29 cellular contexts compared by ENCODE assay signal in genomic region chr12:9911708-9912107, GRCh38. TPM values are rescaled to one million over a fixed set of nuclear protein-coding genes. Genes with fewer than 3 reads are reported as not detected.
"Had no signal": no experiment of that assay in that cellular context is flagged by ENCODE, and none has a peak within 500 bp of the region (broad histone marks: within the 10 kb centered on the region; RNA-seq: fewer than 3 reads in every experiment).

No MANE protein-coding gene starts in this region.

- H3K27me3 ChIP-seq: adrenal gland, brain microvascular endothelial cell, SJCRH30 had no signal

- H3K27ac Mint-ChIP-seq: activated CD4-positive, alpha-beta T cell treated with anti-CD3 and anti-CD28 coated beads, Interleukin-2, amount 10 ng/mL, durations not matched to agents 24 days and 14 days; activated naive CD4-positive, alpha-beta T cell treated with anti-CD3 and anti-CD28 coated beads for 36 hours; activated T-helper 1 cell treated with anti-CD3 and anti-CD28 coated beads, Interleukin-12 subunit alpha, Interleukin-12 subunit beta, Interleukin-2, Interleukin-4 antibody, amounts not matched to agents 30 ng/mL and 10 ng/mL and 1 ng/mL, durations not matched to agents 14 hours and 24 hours and 36 hours had no signal

- H3K4me3 ChIP-seq: adrenal gland, SJCRH30, SK-N-MC had no signal

- H3K4me1 ChIP-seq: adrenal gland, SJCRH30 had no signal

- H3K27ac ChIP-seq: adrenal gland, brain microvascular endothelial cell, KMS-11, SJCRH30, SK-N-MC, WERI-Rb-1 had no signal

- H3K36me3 ChIP-seq: adrenal gland, brain microvascular endothelial cell, SJCRH30, WERI-Rb-1 had no signal

- DNase-seq: activated CD4-positive, alpha-beta T cell treated with anti-CD3 and anti-CD28 coated beads, Interleukin-2, amount 10 ng/mL, durations not matched to agents 24 days and 14 days; activated CD4-positive, alpha-beta T cell treated with anti-CD3 and anti-CD28 coated beads, Interleukin-2, amount 50 U/mL, for 4 hours; activated CD8-positive, alpha-beta memory T cell treated with anti-CD3 and anti-CD28 coated beads, Interleukin-2, amount 50 U/mL, for 4 hours; activated gamma-delta T cell treated with Interleukin-2 at 50 U/mL for 16 hours; activated naive CD4-positive, alpha-beta T cell treated with anti-CD3 and anti-CD28 coated beads for 36 hours; activated T-cell treated with anti-CD3 and anti-CD28 coated beads for 4 hours; activated T-cell treated with anti-CD3 and anti-CD28 coated beads, Interleukin-2, amount 50 U/mL, for 4 hours; adrenal gland; brain microvascular endothelial cell; NCI-H1105; NCI-H1417 treated with DMSO at 0.1 percent for 48 hours; NCI-H187 treated with DMSO at 0.1 percent for 48 hours; NCI-H2081; NCI-H345; NCI-H524 treated with DMSO at 0.1 percent for 48 hours; SHP77; SJCRH30; T1000; WERI-Rb-1 had no signal

- H3K9ac ChIP-seq: KMS-11 had no signal

- H3K4me3 Mint-ChIP-seq: activated CD4-positive, alpha-beta T cell treated with anti-CD3 and anti-CD28 coated beads, Interleukin-2, amount 10 ng/mL, durations not matched to agents 24 days and 14 days; activated naive CD4-positive, alpha-beta T cell treated with anti-CD3 and anti-CD28 coated beads for 36 hours; activated T-cell treated with anti-CD3 and anti-CD28 coated beads, Interleukin-2, amount 50 U/mL, for 4 hours; activated T-helper 1 cell treated with anti-CD3 and anti-CD28 coated beads, Interleukin-12 subunit alpha, Interleukin-12 subunit beta, Interleukin-2, Interleukin-4 antibody, amounts not matched to agents 30 ng/mL and 10 ng/mL and 1 ng/mL, durations not matched to agents 14 hours and 24 hours and 36 hours had no signal

- H3K4me2 ChIP-seq: KMS-11 had no signal

- ATAC-seq: activated naive CD4-positive, alpha-beta T cell treated with anti-CD3 and anti-CD28 coated beads, Interleukin-2, amount 50 U/mL, for 72 hours; activated T-cell treated with anti-CD3 and anti-CD28 coated beads, Interleukin-2, amount 50 U/mL, for 4 hours; Panc1 had no signal

- H3K9me3 ChIP-seq: SJCRH30 had no signal

RNA-seq across cellular contexts. Expression of gene CLEC2A, which starts 20.5 kb away (rescaled TPM):
- total RNA-seq: activated CD4-positive, alpha-beta T cell treated with anti-CD3 and anti-CD28 coated beads, Interleukin-2, amount 10 ng/mL, durations not matched to agents 24 days and 14 days; activated naive CD4-positive, alpha-beta T cell treated with anti-CD3 and anti-CD28 coated beads for 36 hours; activated naive CD4-positive, alpha-beta T cell treated with anti-CD3 and anti-CD28 coated beads, Interleukin-2, amount 50 U/mL, for 72 hours; activated T-cell treated with anti-CD3 and anti-CD28 coated beads, Interleukin-2, amount 50 U/mL, for 4 hours; activated T-helper 1 cell treated with anti-CD3 and anti-CD28 coated beads, Interleukin-12 subunit alpha, Interleukin-12 subunit beta, Interleukin-2, Interleukin-4 antibody, amounts not matched to agents 30 ng/mL and 10 ng/mL and 1 ng/mL, durations not matched to agents 14 hours and 24 hours and 36 hours; adrenal gland; MCF 10A; NCI-H460; RPMI7951; SJCRH30; T-helper 1 cell treated with Interleukin-12 subunit alpha and Interleukin-12 subunit beta and Interleukin-4 antibody, amounts not matched to agents 30 ng/mL and 1 ng/mL, for 36 hours; T-helper 2 cell treated with Interferon-gamma antibody and Interleukin-4, amounts not matched to agents 100 ng/mL and 5 ng/mL, for 36 hours had no signal
- polyA plus RNA-seq: adrenal gland had no signal

RNA-seq across cellular contexts. Expression of gene KLRF2, which starts 30.4 kb away (rescaled TPM):
- total RNA-seq: activated CD4-positive, alpha-beta T cell treated with anti-CD3 and anti-CD28 coated beads, Interleukin-2, amount 10 ng/mL, durations not matched to agents 24 days and 14 days; activated naive CD4-positive, alpha-beta T cell treated with anti-CD3 and anti-CD28 coated beads for 36 hours; activated naive CD4-positive, alpha-beta T cell treated with anti-CD3 and anti-CD28 coated beads, Interleukin-2, amount 50 U/mL, for 72 hours; activated T-cell treated with anti-CD3 and anti-CD28 coated beads, Interleukin-2, amount 50 U/mL, for 4 hours; activated T-helper 1 cell treated with anti-CD3 and anti-CD28 coated beads, Interleukin-12 subunit alpha, Interleukin-12 subunit beta, Interleukin-2, Interleukin-4 antibody, amounts not matched to agents 30 ng/mL and 10 ng/mL and 1 ng/mL, durations not matched to agents 14 hours and 24 hours and 36 hours; adrenal gland; MCF 10A; NCI-H460; RPMI7951; SJCRH30; T-helper 1 cell treated with Interleukin-12 subunit alpha and Interleukin-12 subunit beta and Interleukin-4 antibody, amounts not matched to agents 30 ng/mL and 1 ng/mL, for 36 hours had no signal
- polyA plus RNA-seq: adrenal gland had no signal

RNA-seq across cellular contexts. Expression of gene CLEC2B, which starts 42.6 kb away (rescaled TPM):
- total RNA-seq: SJCRH30 had no signal

RNA-seq across cellular contexts. Expression of gene CLEC12A, which starts 59.5 kb away (rescaled TPM):
- total RNA-seq: activated CD4-positive, alpha-beta T cell treated with anti-CD3 and anti-CD28 coated beads, Interleukin-2, amount 10 ng/mL, durations not matched to agents 24 days and 14 days; activated naive CD4-positive, alpha-beta T cell treated with anti-CD3 and anti-CD28 coated beads for 36 hours; activated T-cell treated with anti-CD3 and anti-CD28 coated beads, Interleukin-2, amount 50 U/mL, for 4 hours; activated T-helper 1 cell treated with anti-CD3 and anti-CD28 coated beads, Interleukin-12 subunit alpha, Interleukin-12 subunit beta, Interleukin-2, Interleukin-4 antibody, amounts not matched to agents 30 ng/mL and 10 ng/mL and 1 ng/mL, durations not matched to agents 14 hours and 24 hours and 36 hours; MCF 10A; NCI-H460; RPMI7951; SJCRH30 had no signal
